8 cellular contexts compared by ENCODE assay signal in the genomic region with DNA sequence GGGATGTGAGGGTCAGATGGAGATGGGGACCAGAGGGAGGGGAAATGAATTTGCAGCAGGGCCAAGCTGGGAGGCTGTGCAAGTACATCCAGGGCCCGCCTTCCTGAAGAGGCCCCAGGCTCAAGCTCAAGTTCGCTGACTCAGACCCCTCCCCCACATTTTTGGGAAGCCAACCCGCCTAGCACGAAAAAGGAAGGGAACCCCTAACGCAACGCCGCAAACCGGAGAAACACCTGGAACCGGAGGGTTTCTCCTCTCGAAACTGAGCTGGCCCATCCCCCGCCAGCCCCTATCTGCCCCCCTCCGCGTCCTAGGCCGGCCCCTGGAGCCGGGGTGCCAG. TPM values are rescaled to one million over a fixed set of nuclear protein-coding genes. Genes with fewer than 3 reads are reported as not detected.
DNase-seq lines count a peak whose midpoint lies in the region; ATAC-seq and TF ChIP-seq lines count a peak whose summit lies in the region.

No MANE protein-coding gene starts in this region.

- no peak for DNase-seq in MM.1S
- DNase-seq in coronary artery (ENCODE audit: low spot score) = no peak
- no peak for DNase-seq in ovary
- DNase-seq in H4 (ENCODE audit: low spot score) = no peak
- DNase-seq in 8988T = no peak

- H3K4me2 ChIP-seq in MM.1S (ENCODE audit: low read depth, low read length) = peak overlapping the region; percentile 78; the same call in 1 of the 2 replicates

- intact Hi-C loops in ovary (cut with DNase I) = no loop called here

- no peaks in the 10 kb centered on the region for H3K9me2 ChIP-seq in MM.1S (replicated peaks; ENCODE audit: insufficient read depth, low read length)

- H3K4me3 ChIP-seq in MM.1S (ENCODE audit: low read length) (peak overlapping the region; percentile 54), coronary artery (peak overlapping the region; percentile 78), ovary (peak overlapping the region; percentile 44)

- TF ChIP-seq POLR2A in ovary (IDR thresholded peaks at IDR 0.05) = no peak

- H4K20me1 ChIP-seq in MM.1S (ENCODE audit: insufficient read depth, low read length) = no peaks in the 10 kb centered on the region

- no peak for TF ChIP-seq EP300 in ovary (IDR thresholded peaks at IDR 0.05)

- no peak overlapping the region for H2AFZ ChIP-seq in MM.1S (ENCODE audit: low read length)

- H3K27ac ChIP-seq in MM.1S (ENCODE audit: low read length) (no peak overlapping the region), coronary artery (no peak overlapping the region), ovary (no peak overlapping the region)

- H3F3A ChIP-seq in MM.1S (ENCODE audit: insufficient read depth, low read length) = no peaks in the 10 kb centered on the region

- H3K9ac ChIP-seq in ES-I3 (ENCODE audit: low read depth, low read length) = peak overlapping the region; percentile 87
- no peak overlapping the region for H3K9ac ChIP-seq in MM.1S (ENCODE audit: low read length)

- H3K36me3 ChIP-seq in ES-I3 (ENCODE audit: insufficient read depth, low read length) (no peaks in the 10 kb centered on the region), MM.1S (replicated peaks; ENCODE audit: insufficient read depth, low read length) (no peaks in the 10 kb centered on the region), ovary (no peaks in the 10 kb centered on the region)

- ATAC-seq in HG03139 (IDR thresholded peaks at IDR 0.05; ENCODE audit: unreplicated experiment) (no peak), GM21619 (IDR thresholded peaks at IDR 0.05; ENCODE audit: unreplicated experiment) (no peak)

- WGBS in ovary, 3 donors = 0 to 5% (median 3%) methylated on average over 10 to 15 of the region's 15 CpGs

- 0 out of 2 replicates have a peak, but pooled peaks cover 6% of the 10 kb centered on the region for H3K27me3 ChIP-seq in MM.1S (replicated peaks; ENCODE audit: insufficient read depth, low read length)
- H3K27me3 ChIP-seq in ovary = no peaks in the 10 kb centered on the region

- H3K9me3 ChIP-seq in ES-I3 (ENCODE audit: control insufficient read depth, insufficient read depth, low read length) (no peaks in the 10 kb centered on the region), MM.1S (replicated peaks; ENCODE audit: insufficient read depth, low read length) (no peaks in the 10 kb centered on the region), ovary (no peaks in the 10 kb centered on the region)

- no peaks in the 10 kb centered on the region for H3K79me2 ChIP-seq in MM.1S (ENCODE audit: low read length)

- peaks cover 10% of the 10 kb centered on the region; the same call in 1 of the 2 replicates for H3K4me1 ChIP-seq in ES-I3 (ENCODE audit: insufficient read depth, low read length)
- peaks cover 3% of the 10 kb centered on the region; the same call in 1 of the 2 replicates for H3K4me1 ChIP-seq in MM.1S (ENCODE audit: low read length)
- peaks cover 11% of the 10 kb centered on the region for H3K4me1 ChIP-seq in ovary (ENCODE audit: insufficient read depth)

- TF ChIP-seq CTCF in MM.1S (IDR thresholded peaks at IDR 0.05; ENCODE audit: low read length) (no peak), coronary artery (IDR thresholded peaks at IDR 0.05) (no peak), ovary (IDR thresholded peaks at IDR 0.05) (no peak)

RNA-seq across cellular contexts. Expression of gene AP3B2, which starts 0.6 kb away (rescaled TPM):
- total RNA-seq in ovary = 1 to 10 TPM in 6 of 7 donors, under 1 TPM in 1; 0.60 to 8.6 (median 2.2) TPM
- 1 to 10 TPM in 1 of 2 donors, under 1 TPM in 1; 0.70 to 1.1 TPM for polyA plus RNA-seq in ovary
- total RNA-seq in H4 (2014; rRNA removed; shearing (Covaris generic)) = 0.14 and 0.51 TPM in 2 replicates
